In genomic region chr11:47489395-47489755, GRCh38 we compare ENCODE assay signal across 18 cellular contexts. TPM values are rescaled to one million over a fixed set of nuclear protein-coding genes. Genes with fewer than 3 reads are reported as not detected.
DNase-seq lines count a peak whose midpoint lies in the region; ATAC-seq and TF ChIP-seq lines count a peak whose summit lies in the region.
"Had no signal": no experiment of that assay in that cellular context is flagged by ENCODE, and none has a peak within 500 bp of the region (broad histone marks: within the 10 kb centered on the region; RNA-seq: fewer than 3 reads in every experiment).

No MANE protein-coding gene starts in this region.

- H3K9me3 ChIP-seq in hepatocyte (ENCODE audit: low read depth) = no peaks in the 10 kb centered on the region
- no peaks in the 10 kb centered on the region for H3K9me3 ChIP-seq in stomach
- H3K9me3 ChIP-seq in HAP-1 = no peaks in the 10 kb centered on the region
- H3K9me3 ChIP-seq: ascending aorta, esophagus squamous epithelium had no signal

- peaks cover 14% of the 10 kb centered on the region for H3K36me3 Mint-ChIP-seq in activated naive CD8-positive, alpha-beta T cell
- H3K36me3 Mint-ChIP-seq in activated naive CD8-positive, alpha-beta T cell treated with anti-CD3 and anti-CD28 coated beads for 36 hours = peaks cover 26% of the 10 kb centered on the region
- H3K36me3 Mint-ChIP-seq in activated CD4-positive, alpha-beta memory T cell treated with anti-CD3 and anti-CD28 coated beads for 36 hours = peaks cover 35% of the 10 kb centered on the region

- no peak overlapping the region for H3K4me3 Mint-ChIP-seq in activated naive CD8-positive, alpha-beta T cell
- no peak overlapping the region for H3K4me3 Mint-ChIP-seq in activated naive CD8-positive, alpha-beta T cell treated with anti-CD3 and anti-CD28 coated beads for 36 hours
- no peak overlapping the region for H3K4me3 Mint-ChIP-seq in activated CD4-positive, alpha-beta memory T cell treated with anti-CD3 and anti-CD28 coated beads for 36 hours
- H3K4me3 Mint-ChIP-seq: neural progenitor cell had no signal

- POLR2A ChIA-PET in activated CD4-positive, alpha-beta memory T cell treated with anti-CD3 and anti-CD28 coated beads for 36 hours (lab: Charles Lee) = no interaction called here

- peak overlapping the region; percentile 54 for H3K27ac Mint-ChIP-seq in activated naive CD8-positive, alpha-beta T cell
- no peak overlapping the region for H3K27ac Mint-ChIP-seq in activated naive CD8-positive, alpha-beta T cell treated with anti-CD3 and anti-CD28 coated beads for 36 hours
- H3K27ac Mint-ChIP-seq in activated CD4-positive, alpha-beta memory T cell treated with anti-CD3 and anti-CD28 coated beads for 36 hours = peak overlapping the region; percentile 46
- H3K27ac Mint-ChIP-seq: neural progenitor cell had no signal

- peaks cover 61% of the 10 kb centered on the region for H3K79me2 ChIP-seq in hepatocyte

- DNase-seq in activated naive CD8-positive, alpha-beta T cell treated with anti-CD3 and anti-CD28 coated beads for 36 hours = no peak
- no peak for DNase-seq in activated CD4-positive, alpha-beta memory T cell treated with anti-CD3 and anti-CD28 coated beads for 36 hours
- no peak for DNase-seq in hepatocyte (ENCODE audit: low spot score)
- DNase-seq in stomach = no peak
- no peak for DNase-seq in HAP-1 (ENCODE audit: low spot score in 2 of 2)
- DNase-seq in effector CD8-positive, alpha-beta T cell (lab: John Stamatoyannopoulos, UW) = no peak
- DNase-seq: cortex of kidney; esophagus squamous epithelium; MV-4-11; NCI-H2081 treated with DMSO at 0.1 percent for 48 hours; NCI-H526; stimulated activated CD4-positive, alpha-beta T cell treated with anti-CD3 and anti-CD28 coated beads, Interleukin-4, amount 100 ng/mL, for 4 hours; SW 1271 had no signal

- TF ChIP-seq CTCF in hepatocyte (IDR thresholded peaks at IDR 0.05; ENCODE audit: poor library complexity) (no peak), stomach (IDR thresholded peaks at IDR 0.05) (no peak)

- H3K4me1 Mint-ChIP-seq in activated naive CD8-positive, alpha-beta T cell (ENCODE audit: low read depth) = peaks cover 18% of the 10 kb centered on the region
- H3K4me1 Mint-ChIP-seq in activated naive CD8-positive, alpha-beta T cell treated with anti-CD3 and anti-CD28 coated beads for 36 hours = peaks cover 29% of the 10 kb centered on the region
- H3K4me1 Mint-ChIP-seq in activated CD4-positive, alpha-beta memory T cell treated with anti-CD3 and anti-CD28 coated beads for 36 hours (ENCODE audit: low read depth) = peaks cover 21% of the 10 kb centered on the region
- H3K4me1 Mint-ChIP-seq: neural progenitor cell had no signal

- peaks cover under 1% of the 10 kb centered on the region for H3K36me3 ChIP-seq in hepatocyte (replicated peaks; ENCODE audit: insufficient read depth, low read depth)
- peaks cover 26 to 48% (median 34%) of the 10 kb centered on the region in 4 donors for H3K36me3 ChIP-seq in stomach
- H3K36me3 ChIP-seq in HAP-1 (replicated peaks) = peaks cover 40% of the 10 kb centered on the region

- no peaks in the 10 kb centered on the region for H3K27me3 ChIP-seq in hepatocyte
- no peaks in the 10 kb centered on the region for H3K27me3 ChIP-seq in stomach
- H3K27me3 ChIP-seq in HAP-1 (ENCODE audit: low read depth) = no peaks in the 10 kb centered on the region
- H3K27me3 ChIP-seq: ascending aorta, esophagus squamous epithelium, neural progenitor cell had no signal

- 74% methylated on average over 2 of the region's 2 CpGs for WGBS in hepatocyte (ENCODE audit: low lambda C conversion rate, missing lambda C conversion rate)
- WGBS in stomach, 5 donors = 52 to 70% (median 62%) methylated on average over 2 of the region's 2 CpGs

- no peaks in the 10 kb centered on the region for H3K9me3 Mint-ChIP-seq in activated naive CD8-positive, alpha-beta T cell (ENCODE audit: low read depth)
- no peaks in the 10 kb centered on the region for H3K9me3 Mint-ChIP-seq in activated naive CD8-positive, alpha-beta T cell treated with anti-CD3 and anti-CD28 coated beads for 36 hours
- no peaks in the 10 kb centered on the region for H3K9me3 Mint-ChIP-seq in activated CD4-positive, alpha-beta memory T cell treated with anti-CD3 and anti-CD28 coated beads for 36 hours
- H3K9me3 Mint-ChIP-seq: neural progenitor cell had no signal

- intact Hi-C loops in activated CD4-positive, alpha-beta memory T cell treated with anti-CD3 and anti-CD28 coated beads for 36 hours (cut with micrococcal nuclease) = no loop called here
- intact Hi-C loops in stomach (cut with DNase I; ENCODE audit: low total_unique reads) = no loop called here

- CTCF ChIA-PET in activated CD4-positive, alpha-beta memory T cell treated with anti-CD3 and anti-CD28 coated beads for 36 hours (lab: Charles Lee) = interaction anchor here (1.0 to 2.1 kb wide), 2 partner anchors 20 to 35 kb away, joined by 3 to 6 read pairs; no protein-coding TSS in a partner anchor

- H4K20me1 ChIP-seq in hepatocyte (ENCODE audit: insufficient read depth, poor library complexity, severe bottlenecking) = peaks cover 18% of the 10 kb centered on the region

- H3K4me1 ChIP-seq in hepatocyte (ENCODE audit: insufficient read depth) (peaks cover 14% of the 10 kb centered on the region), stomach (peaks cover 0 to 31% (median 20%) of the 10 kb centered on the region in 4 donors), HAP-1 (peaks cover 7% of the 10 kb centered on the region; the same call in 1 of the 2 replicates)
- H3K4me1 ChIP-seq: ascending aorta, neural progenitor cell had no signal

- no peak for ATAC-seq in GM18873 (IDR thresholded peaks at IDR 0.05; ENCODE audit: low FRiP score, unreplicated experiment)
- ATAC-seq: Panc1 had no signal

- no peaks in the 10 kb centered on the region for H3K9me2 ChIP-seq in hepatocyte (replicated peaks; ENCODE audit: insufficient read depth)

- no peak overlapping the region for H2AFZ ChIP-seq in hepatocyte
- H2AFZ ChIP-seq: neural progenitor cell had no signal

- H3K27me3 Mint-ChIP-seq in activated naive CD8-positive, alpha-beta T cell = no peaks in the 10 kb centered on the region
- H3K27me3 Mint-ChIP-seq in activated naive CD8-positive, alpha-beta T cell treated with anti-CD3 and anti-CD28 coated beads for 36 hours = no peaks in the 10 kb centered on the region
- no peaks in the 10 kb centered on the region for H3K27me3 Mint-ChIP-seq in activated CD4-positive, alpha-beta memory T cell treated with anti-CD3 and anti-CD28 coated beads for 36 hours

- in situ Hi-C loops in HAP-1 (cut with MboI; ENCODE audit: low sequenced_read_pairs) = no loop called here

- no peak for TF ChIP-seq POLR2A in stomach (IDR thresholded peaks at IDR 0.05)

- no peak overlapping the region for H3K4me2 ChIP-seq in hepatocyte
- H3K4me2 ChIP-seq: neural progenitor cell had no signal

- no peak overlapping the region for H3K4me3 ChIP-seq in hepatocyte
- H3K4me3 ChIP-seq in stomach = no peak overlapping the region
- no peak overlapping the region for H3K4me3 ChIP-seq in HAP-1
- H3K4me3 ChIP-seq: ascending aorta, esophagus squamous epithelium, neural progenitor cell had no signal

- no peak for TF ChIP-seq EP300 in stomach (IDR thresholded peaks at IDR 0.05)

- H3K27ac ChIP-seq in hepatocyte (peak overlapping the region; percentile 8), stomach (peak overlapping the region in 3 of 5 donors; percentile 23 to 57 (median 52))
- H3K27ac ChIP-seq: ascending aorta had no signal

RNA-seq across cellular contexts. Expression of gene RAPSN, which starts 40.4 kb away (rescaled TPM):
- total RNA-seq in activated naive CD8-positive, alpha-beta T cell treated with anti-CD3 and anti-CD28 coated beads for 36 hours = under 1 TPM in 1 of 2 experiments, not detected in 1; 0.19 TPM
- under 1 TPM in 1 of 2 experiments, not detected in 1; 0.22 TPM for total RNA-seq in activated CD4-positive, alpha-beta memory T cell treated with anti-CD3 and anti-CD28 coated beads for 36 hours
- total RNA-seq in hepatocyte = 0.44 TPM in 1 of 2 replicates, not detected in the other
- polyA plus RNA-seq in hepatocyte = 0.34 and 0.46 TPM in 2 replicates
- 1 to 10 TPM in 2 of 5 donors, not detected in 3; 1.1 to 1.2 TPM for total RNA-seq in stomach
- polyA plus RNA-seq in stomach = under 1 TPM in 1 of 3 donors, not detected in 2; 0.20 TPM
- total RNA-seq: ascending aorta had no signal
